ENCODE assay signal across 28 cellular contexts in genomic region chr15:40759961-40760360, GRCh38. TPM values are rescaled to one million over a fixed set of nuclear protein-coding genes. Genes with fewer than 3 reads are reported as not detected.
"Had no signal": no experiment of that assay in that cellular context is flagged by ENCODE, and none has a peak within 500 bp of the region (broad histone marks: within the 10 kb centered on the region; RNA-seq: fewer than 3 reads in every experiment).

No MANE protein-coding gene starts in this region.

- H3K27ac ChIP-seq: dorsolateral prefrontal cortex, prostate gland, sigmoid colon, testis, tibial nerve, upper lobe of left lung had no signal

- H3K36me3 Mint-ChIP-seq: mesothelial cell of epicardium; naive B cell; natural killer cell treated with Interleukin-12 subunit alpha and Interleukin-12 subunit beta and Interleukin-15 and Interleukin-18, amount 100 ng/mL, for 72 hours had no signal

- H3K9me3 ChIP-seq: mucosa of descending colon, prostate gland, sigmoid colon, stomach, testis, tibial nerve, upper lobe of left lung had no signal

- H3K27ac Mint-ChIP-seq: mesothelial cell of epicardium; naive B cell; natural killer cell treated with Interleukin-12 subunit alpha and Interleukin-12 subunit beta and Interleukin-15 and Interleukin-18, amount 100 ng/mL, for 72 hours; stimulated activated effector memory CD8-positive, alpha-beta T cell treated with anti-CD3 and anti-CD28 coated beads, Interleukin-12 subunit alpha, Interleukin-12 subunit beta, amount 100 ng/mL, for 72 hours had no signal

- ATAC-seq: left lobe of liver; mucosa of descending colon; natural killer cell treated with Interleukin-12 subunit alpha and Interleukin-12 subunit beta and Interleukin-15 and Interleukin-18, amount 100 ng/mL, for 72 hours; right cardiac atrium; stimulated activated effector memory CD8-positive, alpha-beta T cell treated with anti-CD3 and anti-CD28 coated beads, Interleukin-12 subunit alpha, Interleukin-12 subunit beta, amount 100 ng/mL, for 72 hours had no signal

- DNase-seq: dorsolateral prefrontal cortex; effector CD4-positive, alpha-beta T cell; hypothalamus; mesenchymal stem cell; mucosa of descending colon; naive B cell; nucleus accumbens; right cardiac atrium; sigmoid colon; stimulated activated CD4-positive, alpha-beta T cell treated with anti-CD3 and anti-CD28 coated beads, Interleukin-2, amount 100 ng/mL, for 24 hours; stimulated activated CD4-positive, alpha-beta T cell treated with anti-CD3 and anti-CD28 coated beads, Interleukin-4, amount 100 ng/mL, for 24 hours; stimulated activated naive CD4-positive, alpha-beta T cell treated with Interleukin-2 at 50 U/mL for 16 hours; stomach; testis; upper lobe of left lung had no signal

- H3K27me3 ChIP-seq: dorsolateral prefrontal cortex, sigmoid colon, stomach, testis, tibial nerve, upper lobe of left lung had no signal

- H3K4me3 ChIP-seq: dorsolateral prefrontal cortex, lung, mucosa of descending colon, prostate gland, sigmoid colon, stomach, testis, tibial nerve, upper lobe of left lung had no signal

- FAIRE-seq: frontal cortex, keratinocyte, urothelium cell line had no signal

- H3K4me3 Mint-ChIP-seq: mesothelial cell of epicardium; natural killer cell treated with Interleukin-12 subunit alpha and Interleukin-12 subunit beta and Interleukin-15 and Interleukin-18, amount 100 ng/mL, for 72 hours; stimulated activated effector memory CD8-positive, alpha-beta T cell treated with anti-CD3 and anti-CD28 coated beads, Interleukin-12 subunit alpha, Interleukin-12 subunit beta, amount 100 ng/mL, for 72 hours had no signal

- H3K36me3 ChIP-seq: prostate gland, sigmoid colon, stomach, tibial nerve, upper lobe of left lung had no signal

- H3K27me3 Mint-ChIP-seq: naive B cell; natural killer cell treated with Interleukin-12 subunit alpha and Interleukin-12 subunit beta and Interleukin-15 and Interleukin-18, amount 100 ng/mL, for 72 hours had no signal

- H3K9me3 Mint-ChIP-seq: mesothelial cell of epicardium; naive B cell; natural killer cell treated with Interleukin-12 subunit alpha and Interleukin-12 subunit beta and Interleukin-15 and Interleukin-18, amount 100 ng/mL, for 72 hours; stimulated activated effector memory CD8-positive, alpha-beta T cell treated with anti-CD3 and anti-CD28 coated beads, Interleukin-12 subunit alpha, Interleukin-12 subunit beta, amount 100 ng/mL, for 72 hours had no signal

RNA-seq across cellular contexts. Expression of gene C15orf62, which starts 9.8 kb away (rescaled TPM):
- total RNA-seq: fibroblast of villous mesenchyme, frontal cortex, osteocyte, skeletal muscle tissue had no signal
